ENCODE assay signal across 1 cellular context in genomic region chr20:33910529-33911327, GRCh38.
TF ChIP-seq lines count a peak whose summit lies in the region.

No MANE protein-coding gene starts in this region.

TF ChIP-seq in GM23338, 12 proteins besides CTCF, POLR2A, EP300 and RAD21 (continued from another document):
- TF ChIP-seq, protein P1, sequence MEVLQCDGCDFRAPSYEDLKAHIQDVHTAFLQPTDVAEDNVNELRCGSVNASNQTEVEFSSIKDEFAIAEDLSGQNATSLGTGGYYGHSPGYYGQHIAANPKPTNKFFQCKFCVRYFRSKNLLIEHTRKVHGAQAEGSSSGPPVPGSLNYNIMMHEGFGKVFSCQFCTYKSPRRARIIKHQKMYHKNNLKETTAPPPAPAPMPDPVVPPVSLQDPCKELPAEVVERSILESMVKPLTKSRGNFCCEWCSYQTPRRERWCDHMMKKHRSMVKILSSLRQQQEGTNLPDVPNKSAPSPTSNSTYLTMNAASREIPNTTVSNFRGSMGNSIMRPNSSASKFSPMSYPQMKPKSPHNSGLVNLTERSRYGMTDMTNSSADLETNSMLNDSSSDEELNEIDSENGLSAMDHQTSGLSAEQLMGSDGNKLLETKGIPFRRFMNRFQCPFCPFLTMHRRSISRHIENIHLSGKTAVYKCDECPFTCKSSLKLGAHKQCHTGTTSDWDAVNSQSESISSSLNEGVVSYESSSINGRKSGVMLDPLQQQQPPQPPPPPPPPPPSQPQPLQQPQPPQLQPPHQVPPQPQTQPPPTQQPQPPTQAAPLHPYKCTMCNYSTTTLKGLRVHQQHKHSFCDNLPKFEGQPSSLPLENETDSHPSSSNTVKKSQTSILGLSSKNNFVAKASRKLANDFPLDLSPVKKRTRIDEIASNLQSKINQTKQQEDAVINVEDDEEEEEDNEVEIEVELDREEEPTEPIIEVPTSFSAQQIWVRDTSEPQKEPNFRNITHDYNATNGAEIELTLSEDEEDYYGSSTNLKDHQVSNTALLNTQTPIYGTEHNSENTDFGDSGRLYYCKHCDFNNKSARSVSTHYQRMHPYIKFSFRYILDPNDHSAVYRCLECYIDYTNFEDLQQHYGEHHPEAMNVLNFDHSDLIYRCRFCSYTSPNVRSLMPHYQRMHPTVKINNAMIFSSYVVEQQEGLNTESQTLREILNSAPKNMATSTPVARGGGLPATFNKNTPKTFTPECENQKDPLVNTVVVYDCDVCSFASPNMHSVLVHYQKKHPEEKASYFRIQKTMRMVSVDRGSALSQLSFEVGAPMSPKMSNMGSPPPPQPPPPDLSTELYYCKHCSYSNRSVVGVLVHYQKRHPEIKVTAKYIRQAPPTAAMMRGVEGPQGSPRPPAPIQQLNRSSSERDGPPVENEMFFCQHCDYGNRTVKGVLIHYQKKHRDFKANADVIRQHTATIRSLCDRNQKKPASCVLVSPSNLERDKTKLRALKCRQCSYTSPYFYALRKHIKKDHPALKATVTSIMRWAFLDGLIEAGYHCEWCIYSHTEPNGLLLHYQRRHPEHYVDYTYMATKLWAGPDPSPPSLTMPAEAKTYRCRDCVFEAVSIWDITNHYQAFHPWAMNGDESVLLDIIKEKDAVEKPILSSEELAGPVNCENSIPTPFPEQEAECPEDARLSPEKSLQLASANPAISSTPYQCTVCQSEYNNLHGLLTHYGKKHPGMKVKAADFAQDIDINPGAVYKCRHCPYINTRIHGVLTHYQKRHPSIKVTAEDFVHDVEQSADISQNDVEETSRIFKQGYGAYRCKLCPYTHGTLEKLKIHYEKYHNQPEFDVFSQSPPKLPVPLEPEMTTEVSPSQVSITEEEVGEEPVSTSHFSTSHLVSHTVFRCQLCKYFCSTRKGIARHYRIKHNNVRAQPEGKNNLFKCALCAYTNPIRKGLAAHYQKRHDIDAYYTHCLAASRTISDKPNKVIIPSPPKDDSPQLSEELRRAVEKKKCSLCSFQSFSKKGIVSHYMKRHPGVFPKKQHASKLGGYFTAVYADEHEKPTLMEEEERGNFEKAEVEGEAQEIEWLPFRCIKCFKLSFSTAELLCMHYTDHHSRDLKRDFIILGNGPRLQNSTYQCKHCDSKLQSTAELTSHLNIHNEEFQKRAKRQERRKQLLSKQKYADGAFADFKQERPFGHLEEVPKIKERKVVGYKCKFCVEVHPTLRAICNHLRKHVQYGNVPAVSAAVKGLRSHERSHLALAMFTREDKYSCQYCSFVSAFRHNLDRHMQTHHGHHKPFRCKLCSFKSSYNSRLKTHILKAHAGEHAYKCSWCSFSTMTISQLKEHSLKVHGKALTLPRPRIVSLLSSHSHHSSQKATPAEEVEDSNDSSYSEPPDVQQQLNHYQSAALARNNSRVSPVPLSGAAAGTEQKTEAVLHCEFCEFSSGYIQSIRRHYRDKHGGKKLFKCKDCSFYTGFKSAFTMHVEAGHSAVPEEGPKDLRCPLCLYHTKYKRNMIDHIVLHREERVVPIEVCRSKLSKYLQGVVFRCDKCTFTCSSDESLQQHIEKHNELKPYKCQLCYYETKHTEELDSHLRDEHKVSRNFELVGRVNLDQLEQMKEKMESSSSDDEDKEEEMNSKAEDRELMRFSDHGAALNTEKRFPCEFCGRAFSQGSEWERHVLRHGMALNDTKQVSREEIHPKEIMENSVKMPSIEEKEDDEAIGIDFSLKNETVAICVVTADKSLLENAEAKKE (CRISPR knock-in tag; IDR thresholded peaks at IDR 0.05), result no peak
- TF ChIP-seq, protein P2, sequence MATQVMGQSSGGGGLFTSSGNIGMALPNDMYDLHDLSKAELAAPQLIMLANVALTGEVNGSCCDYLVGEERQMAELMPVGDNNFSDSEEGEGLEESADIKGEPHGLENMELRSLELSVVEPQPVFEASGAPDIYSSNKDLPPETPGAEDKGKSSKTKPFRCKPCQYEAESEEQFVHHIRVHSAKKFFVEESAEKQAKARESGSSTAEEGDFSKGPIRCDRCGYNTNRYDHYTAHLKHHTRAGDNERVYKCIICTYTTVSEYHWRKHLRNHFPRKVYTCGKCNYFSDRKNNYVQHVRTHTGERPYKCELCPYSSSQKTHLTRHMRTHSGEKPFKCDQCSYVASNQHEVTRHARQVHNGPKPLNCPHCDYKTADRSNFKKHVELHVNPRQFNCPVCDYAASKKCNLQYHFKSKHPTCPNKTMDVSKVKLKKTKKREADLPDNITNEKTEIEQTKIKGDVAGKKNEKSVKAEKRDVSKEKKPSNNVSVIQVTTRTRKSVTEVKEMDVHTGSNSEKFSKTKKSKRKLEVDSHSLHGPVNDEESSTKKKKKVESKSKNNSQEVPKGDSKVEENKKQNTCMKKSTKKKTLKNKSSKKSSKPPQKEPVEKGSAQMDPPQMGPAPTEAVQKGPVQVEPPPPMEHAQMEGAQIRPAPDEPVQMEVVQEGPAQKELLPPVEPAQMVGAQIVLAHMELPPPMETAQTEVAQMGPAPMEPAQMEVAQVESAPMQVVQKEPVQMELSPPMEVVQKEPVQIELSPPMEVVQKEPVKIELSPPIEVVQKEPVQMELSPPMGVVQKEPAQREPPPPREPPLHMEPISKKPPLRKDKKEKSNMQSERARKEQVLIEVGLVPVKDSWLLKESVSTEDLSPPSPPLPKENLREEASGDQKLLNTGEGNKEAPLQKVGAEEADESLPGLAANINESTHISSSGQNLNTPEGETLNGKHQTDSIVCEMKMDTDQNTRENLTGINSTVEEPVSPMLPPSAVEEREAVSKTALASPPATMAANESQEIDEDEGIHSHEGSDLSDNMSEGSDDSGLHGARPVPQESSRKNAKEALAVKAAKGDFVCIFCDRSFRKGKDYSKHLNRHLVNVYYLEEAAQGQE (IDR thresholded peaks at IDR 0.05; ENCODE audit: unreplicated experiment), result no peak
- no peak for TF ChIP-seq ETS1 (IDR thresholded peaks at IDR 0.05)
